Comparison of ENCODE assay signal across 1 cellular context in genomic region chr10:33186150-33186549, GRCh38.
TF ChIP-seq lines count a peak whose summit lies in the region.

No MANE protein-coding gene starts in this region.

TF ChIP-seq in H1, 55 proteins besides CTCF, POLR2A, EP300 and RAD21:
- TF ChIP-seq SIRT6 (IDR thresholded peaks at IDR 0.05; ENCODE audit: low read length), result no peak
